8 cellular contexts compared by ENCODE assay signal in genomic region chrX:14872355-14872754, GRCh38. TPM values are rescaled to one million over a fixed set of nuclear protein-coding genes. Genes with fewer than 3 reads are reported as not detected.
DNase-seq lines count a peak whose midpoint lies in the region; ATAC-seq and TF ChIP-seq lines count a peak whose summit lies in the region.

No MANE protein-coding gene starts in this region.

- peak overlapping the region in 10 of 11 experiments; percentile 68 to 85 (median 80); a peak in 20 of 22 replicates for H3K9ac ChIP-seq in BLaER1 treated with 17β-estradiol and CSF1 and Interleukin-3, amounts not matched to agents 10 nM and 100 nM

- H3K4me3 ChIP-seq in BLaER1 treated with 17β-estradiol and CSF1 and Interleukin-3, amounts not matched to agents 10 nM and 100 nM = peak overlapping the region; percentile 61 to 77 (median 72)
- peak overlapping the region; percentile 66 to 75 (median 70) for H3K4me3 ChIP-seq in breast epithelium

- peaks cover 1 to 7% (median 7%) of the 10 kb centered on the region in 3 donors for H3K4me1 Mint-ChIP-seq in IgD-negative memory B cell
- peaks cover 2 to 23% (median 11%) of the 10 kb centered on the region in 4 donors for H3K4me1 Mint-ChIP-seq in naive thymus-derived CD8-positive, alpha-beta T cell

- POLR2A ChIA-PET in naive thymus-derived CD8-positive, alpha-beta T cell (lab: Charles Lee) = interaction anchor here (0.7 to 1.0 kb wide), 2 partner anchors 363 to 982 kb away, joined by 3 read pairs; partner anchors contain the start of gene AP1S2

- no peak for TF ChIP-seq POLR2A in breast epithelium (IDR thresholded peaks at IDR 0.05)

- H3K4me1 ChIP-seq in BLaER1 treated with 17β-estradiol and CSF1 and Interleukin-3, amounts not matched to agents 10 nM and 100 nM = peaks cover 4 to 24% (median 12%) of the 10 kb centered on the region in 10 experiments; a peak in 12 of 20 replicates
- H3K4me1 ChIP-seq in breast epithelium = no peaks in the 10 kb centered on the region

- peaks cover 35 to 75% (median 57%) of the 10 kb centered on the region in 11 experiments; a peak in 21 of 22 replicates for H3K27me3 ChIP-seq in BLaER1 treated with 17β-estradiol and CSF1 and Interleukin-3, amounts not matched to agents 10 nM and 100 nM
- no peaks in the 10 kb centered on the region for H3K27me3 ChIP-seq in breast epithelium

- H3K4me2 ChIP-seq in BLaER1 treated with 17β-estradiol and CSF1 and Interleukin-3, amounts not matched to agents 10 nM and 100 nM = peak overlapping the region; percentile 25 to 63 (median 47); a peak in 16 of 22 replicates

- peaks cover 0 to 10% (median 5%) of the 10 kb centered on the region in 3 donors for H3K9me3 Mint-ChIP-seq in IgD-negative memory B cell
- H3K9me3 Mint-ChIP-seq in naive thymus-derived CD8-positive, alpha-beta T cell = peaks cover 0 to 9% (median 0%) of the 10 kb centered on the region in 9 donors

- no peaks in the 10 kb centered on the region for H4K20me1 ChIP-seq in BLaER1 treated with 17β-estradiol and CSF1 and Interleukin-3, amounts not matched to agents 10 nM and 100 nM

- no peak overlapping the region for H3K27ac Mint-ChIP-seq in IgD-negative memory B cell
- peak overlapping the region in 4 of 10 donors; percentile 83 to 95 (median 93) for H3K27ac Mint-ChIP-seq in naive thymus-derived CD8-positive, alpha-beta T cell

- no peak for TF ChIP-seq CTCF in breast epithelium (IDR thresholded peaks at IDR 0.05)

- peak overlapping the region in 9 of 11 experiments; percentile 55 to 84 (median 77); a peak in 17 of 22 replicates for H3K27ac ChIP-seq in BLaER1 treated with 17β-estradiol and CSF1 and Interleukin-3, amounts not matched to agents 10 nM and 100 nM
- no peak overlapping the region for H3K27ac ChIP-seq in breast epithelium

- intact Hi-C loops in breast epithelium (cut with DNase I; ENCODE audit: low total_unique reads) = no loop called here

- DNase-seq in breast epithelium (ENCODE audit: low spot score in 2 of 2) = no peak
- no peak for DNase-seq in naive thymus-derived CD8-positive, alpha-beta T cell
- DNase-seq in central memory CD4-positive, alpha-beta T cell = no peak
- DNase-seq in NK-92 (lab: John Stamatoyannopoulos, UW; ENCODE audit: unreplicated experiment) = no peak
- DNase-seq in NCI-H774 (lab: John Stamatoyannopoulos, UW) = no peak

- H3K9me3 ChIP-seq in BLaER1 treated with 17β-estradiol and CSF1 and Interleukin-3, amounts not matched to agents 10 nM and 100 nM (replicated peaks in 1 of 11) = peaks cover 10 to 21% (median 12%) of the 10 kb centered on the region in 11 experiments
- no peaks in the 10 kb centered on the region for H3K9me3 ChIP-seq in breast epithelium

- H3K36me3 ChIP-seq in BLaER1 treated with 17β-estradiol and CSF1 and Interleukin-3, amounts not matched to agents 10 nM and 100 nM = peaks cover 0 to 13% (median 10%) of the 10 kb centered on the region in 11 experiments; a peak in 13 of 22 replicates
- H3K36me3 ChIP-seq in breast epithelium = no peaks in the 10 kb centered on the region

- no peaks in the 10 kb centered on the region for H3K27me3 Mint-ChIP-seq in IgD-negative memory B cell
- H3K27me3 Mint-ChIP-seq in naive thymus-derived CD8-positive, alpha-beta T cell = no peaks in the 10 kb centered on the region

- peaks cover 6% of the 10 kb centered on the region for H3K36me3 Mint-ChIP-seq in IgD-negative memory B cell
- H3K36me3 Mint-ChIP-seq in naive thymus-derived CD8-positive, alpha-beta T cell = peaks cover 0 to 12% (median 4%) of the 10 kb centered on the region in 3 donors

- ATAC-seq in naive thymus-derived CD8-positive, alpha-beta T cell = no peak
- no peak for ATAC-seq in HG02981 (IDR thresholded peaks at IDR 0.05; ENCODE audit: unreplicated experiment)

- H3K4me3 Mint-ChIP-seq in IgD-negative memory B cell = peak overlapping the region; percentile 89 to 98 (median 94)
- peak overlapping the region; percentile 78 to 93 (median 88) for H3K4me3 Mint-ChIP-seq in naive thymus-derived CD8-positive, alpha-beta T cell

RNA-seq across cellular contexts. Expression of gene FANCB, which starts 0.5 kb away (rescaled TPM):
- polyA plus RNA-seq in IgD-negative memory B cell = 4.3 TPM
- 1 to 10 TPM in 2 of 3 donors, under 1 TPM in 1; 0.96 to 2.8 (median 2.6) TPM for total RNA-seq in breast epithelium
- total RNA-seq in naive thymus-derived CD8-positive, alpha-beta T cell = 1 to 10 TPM; 3.7 to 4.8 TPM
- 1 to 10 TPM; 1.4 to 3.1 (median 1.9) TPM for polyA plus RNA-seq in naive thymus-derived CD8-positive, alpha-beta T cell

RNA-seq across cellular contexts. Expression of gene MOSPD2, which starts 0.9 kb away (rescaled TPM):
- 5.6 TPM for polyA plus RNA-seq in IgD-negative memory B cell
- 10 to 100 TPM; 19.7 to 27.8 (median 20.9) TPM for total RNA-seq in breast epithelium
- 10 to 100 TPM; 13.2 to 13.9 TPM for total RNA-seq in naive thymus-derived CD8-positive, alpha-beta T cell
- 1 to 10 TPM; 5.4 to 7.9 (median 5.9) TPM for polyA plus RNA-seq in naive thymus-derived CD8-positive, alpha-beta T cell

Comparison
In these comparisons a context has a peak if more than half of its experiments do, and no peak if none do; other contexts are left out.
1. H3K27ac ChIP-seq: peak in BLaER1 treated with 17β-estradiol and CSF1 and Interleukin-3, amounts not matched to agents 10 nM and 100 nM (9 of 11); none in breast epithelium (0 of 2).